ENCODE assay signal across 12 cellular contexts in the genomic region with DNA sequence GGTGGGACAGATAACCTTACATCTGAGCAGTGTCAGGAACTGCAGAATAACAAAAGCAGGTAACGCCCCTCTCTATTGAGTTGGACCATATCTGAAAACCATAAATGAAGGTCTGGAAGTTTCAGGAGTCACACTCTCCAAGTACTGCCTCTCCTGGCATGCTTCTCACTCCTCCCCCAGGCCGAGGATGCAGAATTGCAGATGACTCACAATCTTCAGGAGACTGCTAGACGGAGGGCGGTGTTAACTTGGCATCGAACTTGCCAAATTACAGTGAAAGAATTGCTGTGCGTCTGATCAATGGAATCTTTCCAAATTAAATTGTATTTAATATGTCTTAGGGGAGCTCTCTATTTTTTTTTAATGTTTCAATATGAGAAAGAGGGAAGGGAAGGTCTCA.
DNase-seq lines count a peak whose midpoint lies in the region; ATAC-seq, FAIRE-seq and TF ChIP-seq lines count a peak whose summit lies in the region.
"Had no signal": no experiment of that assay in that cellular context is flagged by ENCODE, and none has a peak within 500 bp of the region (broad histone marks: within the 10 kb centered on the region; RNA-seq: fewer than 3 reads in every experiment).

No MANE protein-coding gene starts in this region.

- H3K36me3 ChIP-seq in K562 (ENCODE audit: control insufficient read depth, insufficient read depth, low read length) = no peaks in the 10 kb centered on the region
- no peaks in the 10 kb centered on the region for H3K36me3 ChIP-seq in CD8-positive, alpha-beta T cell (ENCODE audit: insufficient read depth, low read length)
- H3K36me3 ChIP-seq: neural progenitor cell had no signal

- BruUV-seq in K562 (replicated peaks; lab: Mats Ljungman, UMichigan) = no TSS peak

- peaks cover 0 to 9% of the 10 kb centered on the region in 2 experiments; a peak in 1 of 5 replicates for H3K27me3 ChIP-seq in K562 (ENCODE audit: control insufficient read depth in 2 of 2, insufficient read depth in 2 of 2, low read length in 2 of 2)
- H3K27me3 ChIP-seq in CD8-positive, alpha-beta T cell (ENCODE audit: insufficient read depth, low read length) = no peaks in the 10 kb centered on the region
- H3K27me3 ChIP-seq: neural progenitor cell had no signal

- CTCF ChIA-PET in A549 (lab: Yijun Ruan, JAX) = interaction anchor here (0.9 to 2.3 kb wide), 4 partner anchors 8 to 174 kb away, joined by 3 to 11 read pairs (median 4); no protein-coding TSS in a partner anchor
- CTCF ChIA-PET in K562 (lab: Yijun Ruan, JAX; ENCODE audit: low intra/inter-chr PET ratio) = no interaction called here
- CTCF ChIA-PET in CD8-positive, alpha-beta T cell (lab: Charles Lee) = interaction anchor here (0.8 to 1.7 kb wide), 3 partner anchors 8 to 54 kb away, joined by 4 to 6 read pairs (median 6); no protein-coding TSS in a partner anchor

- intact Hi-C loops in K562 (cut with micrococcal nuclease) = no loop called here
- intact Hi-C loops in CD8-positive, alpha-beta T cell (cut with DNase I, micrococcal nuclease) = no loop called here

- H3K9me3 Mint-ChIP-seq in CD8-positive, alpha-beta T cell = no peaks in the 10 kb centered on the region
- H3K9me3 Mint-ChIP-seq: activated CD8-positive, alpha-beta T cell treated with anti-CD3 and anti-CD28 coated beads for 36 hours; neural progenitor cell had no signal

- ATAC-seq in A549 = peak; percentile 70 to 76; a peak in 4 of 6 replicates
- no peak for ATAC-seq in K562
- ATAC-seq in CD8-positive, alpha-beta T cell = no peak
- ATAC-seq: activated CD8-positive, alpha-beta T cell treated with anti-CD3 and anti-CD28 coated beads for 36 hours had no signal

- H3K27me3 Mint-ChIP-seq in CD8-positive, alpha-beta T cell (ENCODE audit: low read depth) = peaks cover 3% of the 10 kb centered on the region

- no peak overlapping the region for H3K27ac Mint-ChIP-seq in CD8-positive, alpha-beta T cell
- H3K27ac Mint-ChIP-seq: activated CD8-positive, alpha-beta T cell treated with anti-CD3 and anti-CD28 coated beads for 36 hours; B cell; neural progenitor cell had no signal

- H3K4me3 ChIP-seq in A549 = no peak overlapping the region
- H3K4me3 ChIP-seq in K562 = no peak overlapping the region
- H3K4me3 ChIP-seq in CD8-positive, alpha-beta T cell (ENCODE audit: low read depth, low read length) = no peak overlapping the region
- H3K4me3 ChIP-seq: neural progenitor cell had no signal

- no peaks in the 10 kb centered on the region for H4K20me1 ChIP-seq in K562 (replicated peaks; ENCODE audit: control insufficient read depth, insufficient read depth, low read length)

- H3K79me2 ChIP-seq in K562 (ENCODE audit: control insufficient read depth, insufficient read depth, low read length) = no peaks in the 10 kb centered on the region

- no peak overlapping the region for H2AFZ ChIP-seq in K562 (ENCODE audit: low read depth, low read length)
- H2AFZ ChIP-seq: neural progenitor cell had no signal

- peak; percentile 44 to 53 for DNase-seq in A549 (ENCODE audit: low read depth in 1 of 2, low spot score in 1 of 2)
- DNase-seq in HUDEP-2 (lab: John Stamatoyannopoulos, UW; ENCODE audit: unreplicated experiment in 76 of 76) = peak in 73 of 76 experiments; percentile 11 to 85 (median 64)
- peak in 1 of 4 experiments; percentile 11 for DNase-seq in K562 (ENCODE audit: extremely low read depth in 1 of 4, low spot score in 3 of 4)
- DNase-seq in iris pigment epithelial cell (ENCODE audit: low read depth) = peak; percentile 92
- no peak for DNase-seq in CD8-positive, alpha-beta T cell
- no peak for DNase-seq in NCI-H2196 treated with DMSO at 0.1 percent for 48 hours (lab: John Stamatoyannopoulos, UW; ENCODE audit: unreplicated experiment)
- no peak for DNase-seq in epidermal melanocyte (ENCODE audit: insufficient read length, low spot score)
- DNase-seq in stimulated activated naive CD4-positive, alpha-beta T cell treated with Interleukin-2 at 50 U/mL for 16 hours (lab: John Stamatoyannopoulos, UW) = no peak
- DNase-seq: activated CD8-positive, alpha-beta T cell treated with anti-CD3 and anti-CD28 coated beads for 36 hours; NCI-H1694 treated with DMSO at 0.1 percent for 48 hours had no signal

- peaks cover 5% of the 10 kb centered on the region for H3K4me1 Mint-ChIP-seq in CD8-positive, alpha-beta T cell (ENCODE audit: low read depth)

- H3K4me2 ChIP-seq in A549 (peak overlapping the region; percentile 68), K562 (ENCODE audit: insufficient read depth, low read length) (no peak overlapping the region)
- H3K4me2 ChIP-seq: neural progenitor cell had no signal

- POLR2A ChIA-PET in A549 (lab: Yijun Ruan, JAX) = no interaction called here
- POLR2A ChIA-PET in K562 (lab: Yijun Ruan, JAX) = no interaction called here
- POLR2A ChIA-PET in CD8-positive, alpha-beta T cell (lab: Charles Lee) = no interaction called here

- TF ChIP-seq EP300 in A549 (IDR thresholded peaks at IDR 0.05) (no peak), K562 (IDR thresholded peaks at IDR 0.05; ENCODE audit: low read length) (no peak)

- TF ChIP-seq POLR2A in A549 (IDR thresholded peaks at IDR 0.05; ENCODE audit: low read length) (no peak), K562 (conservative IDR thresholded peaks at IDR 0.05) (no peak)

- 10% methylated on average over 6 of the region's 6 CpGs for WGBS in A549 (ENCODE audit: missing lambda C conversion rate)
- WGBS in K562 (ENCODE audit: insufficient coverage, low coverage, missing lambda C conversion rate) = 12% methylated on average over 6 of the region's 6 CpGs

- no peak overlapping the region for H3K9ac ChIP-seq in K562 (ENCODE audit: insufficient read depth in 1 of 2, low read depth in 2 of 2, low read length in 2 of 2)
- H3K9ac ChIP-seq: neural progenitor cell had no signal

- H3K27ac ChIP-seq in A549 = peak overlapping the region; percentile 78 to 84
- H3K27ac ChIP-seq in K562 (ENCODE audit: extremely low read depth, low read depth, low read length) = no peak overlapping the region
- no peak overlapping the region for H3K27ac ChIP-seq in CD8-positive, alpha-beta T cell (ENCODE audit: low read depth, low read length)
- H3K27ac ChIP-seq: neural progenitor cell had no signal

- in situ Hi-C loops in K562 (cut with MboI) = no loop called here

- H3K36me3 Mint-ChIP-seq in CD8-positive, alpha-beta T cell = no peaks in the 10 kb centered on the region
- H3K36me3 Mint-ChIP-seq: neural progenitor cell had no signal

- peaks cover 7% of the 10 kb centered on the region; the same call in 1 of the 3 replicates for H3K9me3 ChIP-seq in A549
- no peaks in the 10 kb centered on the region for H3K9me3 ChIP-seq in K562 (replicated peaks; ENCODE audit: control insufficient read depth, insufficient read depth, low read depth, low read length)
- no peaks in the 10 kb centered on the region for H3K9me3 ChIP-seq in CD8-positive, alpha-beta T cell (ENCODE audit: low read length)

- H3K9me1 ChIP-seq in K562 (ENCODE audit: control insufficient read depth, insufficient read depth, low read length) = no peaks in the 10 kb centered on the region

- TF ChIP-seq CTCF in A549 (IDR thresholded peaks at IDR 0.05) (no peak), K562 (IDR thresholded peaks at IDR 0.05 in 2 of 3, conservative IDR thresholded peaks at IDR 0.05 in 1 of 3; ENCODE audit: insufficient read depth in 2 of 3, low read depth in 1 of 3, low read length in 3 of 3) (no peak)
- no peak for TF ChIP-seq CTCF in CD8-positive, alpha-beta T cell (IDR thresholded peaks at IDR 0.05)

- FAIRE-seq in A549 (lab: Jason Lieb, UNC) (no peak), K562 (lab: Jason Lieb, UNC) (no peak)

- TF ChIP-seq RAD21 in A549 (conservative IDR thresholded peaks at IDR 0.05 in 1 of 2, IDR thresholded peaks at IDR 0.05 in 1 of 2) = no peak
- TF ChIP-seq RAD21 in K562 (CRISPR knock-in tag; conservative IDR thresholded peaks at IDR 0.05 in 1 of 2, IDR thresholded peaks at IDR 0.05 in 1 of 2) = no peak

- H3K4me1 ChIP-seq in A549 (peaks cover 53% of the 10 kb centered on the region), K562 (replicated peaks in 1 of 2; ENCODE audit: control insufficient read depth in 2 of 2, insufficient read depth in 2 of 2, low read length in 2 of 2) (peaks cover 5 to 15% of the 10 kb centered on the region in 2 experiments; a peak in 3 of 5 replicates)
- H3K4me1 ChIP-seq in CD8-positive, alpha-beta T cell (ENCODE audit: insufficient read depth, low read length) = no peaks in the 10 kb centered on the region
- H3K4me1 ChIP-seq: neural progenitor cell had no signal

- no peak overlapping the region for H3K4me3 Mint-ChIP-seq in CD8-positive, alpha-beta T cell
- H3K4me3 Mint-ChIP-seq: activated CD8-positive, alpha-beta T cell treated with anti-CD3 and anti-CD28 coated beads for 36 hours; B cell; neural progenitor cell had no signal

TF ChIP-seq in A549, 52 proteins besides CTCF, POLR2A, EP300 and RAD21:
- TF ChIP-seq FOSL2 (IDR thresholded peaks at IDR 0.05) (no peak), FOSL2 (CRISPR knock-in tag; IDR thresholded peaks at IDR 0.05) (peak; percentile 62), ESRRA (IDR thresholded peaks at IDR 0.05; ENCODE audit: borderline replicate concordance, low read length) (no peak)
- TF ChIP-seq, protein P1, sequence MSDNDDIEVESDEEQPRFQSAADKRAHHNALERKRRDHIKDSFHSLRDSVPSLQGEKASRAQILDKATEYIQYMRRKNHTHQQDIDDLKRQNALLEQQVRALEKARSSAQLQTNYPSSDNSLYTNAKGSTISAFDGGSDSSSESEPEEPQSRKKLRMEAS (IDR thresholded peaks at IDR 0.05) = 0 out of 2 replicates have a peak, but pooled peaks have one; percentile 26
TF ChIP-seq in A549: peak in this region for 2.

TF ChIP-seq in K562, 482 proteins besides CTCF, POLR2A, EP300 and RAD21 (continues in another document):
- TF ChIP-seq, protein P2, sequence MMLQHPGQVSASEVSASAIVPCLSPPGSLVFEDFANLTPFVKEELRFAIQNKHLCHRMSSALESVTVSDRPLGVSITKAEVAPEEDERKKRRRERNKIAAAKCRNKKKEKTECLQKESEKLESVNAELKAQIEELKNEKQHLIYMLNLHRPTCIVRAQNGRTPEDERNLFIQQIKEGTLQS (IDR thresholded peaks at IDR 0.05) = peak; percentile 31; the same call in 1 of the 2 replicates
- TF ChIP-seq, protein P2 (CRISPR knock-in tag; conservative IDR thresholded peaks at IDR 0.05) = no peak
- no peak for TF ChIP-seq CBFA2T3 (IDR thresholded peaks at IDR 0.05)

Comparison
In these comparisons a context has a peak if more than half of its experiments do, and no peak if none do; other contexts are left out.
1. ATAC-seq: peak in A549 (2 of 2); none in K562 (single experiment) and CD8-positive, alpha-beta T cell (single experiment).
2. DNase-seq: peak in A549 (2 of 2), HUDEP-2 (73 of 76) and iris pigment epithelial cell (single experiment); none in CD8-positive, alpha-beta T cell (0 of 7), NCI-H2196 treated with DMSO at 0.1 percent for 48 hours (single experiment), epidermal melanocyte (single experiment) and stimulated activated naive CD4-positive, alpha-beta T cell treated with Interleukin-2 at 50 U/mL for 16 hours (single experiment).
3. H3K27ac ChIP-seq: peak in A549 (2 of 2); none in K562 (single experiment) and CD8-positive, alpha-beta T cell (single experiment).